7 cellular contexts compared by ENCODE assay signal in the genomic region with DNA sequence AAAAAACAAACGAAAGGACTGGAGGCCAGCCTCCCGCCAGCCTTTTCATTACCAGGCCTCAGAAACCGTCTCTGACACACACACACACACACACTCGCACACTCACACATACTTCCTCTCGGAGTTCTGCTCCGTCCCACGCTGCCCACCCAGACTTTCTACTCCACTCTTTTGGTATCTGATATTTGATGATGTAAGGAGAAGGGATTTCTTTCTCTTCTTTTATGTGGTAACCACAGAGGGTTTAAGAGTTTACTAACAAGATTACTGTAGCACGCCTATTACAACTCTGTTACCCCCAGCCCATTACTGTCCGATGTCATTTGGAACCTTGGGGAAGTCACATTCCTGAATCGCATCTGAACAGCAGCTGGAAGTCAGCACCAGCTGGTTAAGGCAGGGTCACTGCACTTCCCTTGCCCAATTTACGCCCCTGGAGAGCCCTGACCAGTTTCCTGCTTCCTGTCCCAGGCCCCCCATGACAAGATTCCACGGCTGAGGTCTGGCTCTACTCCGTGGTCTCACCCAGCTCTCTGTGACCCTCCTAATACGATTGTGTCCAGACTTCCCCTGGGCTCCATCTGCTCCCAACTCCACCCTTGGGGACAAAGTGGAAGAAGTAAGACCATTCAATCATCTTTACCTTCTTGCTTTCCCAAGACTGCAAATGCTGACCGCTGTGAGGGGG. TPM values are rescaled to one million over a fixed set of nuclear protein-coding genes. Genes with fewer than 3 reads are reported as not detected.
A peak's percentile ranks its signal among the peaks of the same experiment; 100 is the strongest.
DNase-seq lines count a peak whose midpoint lies in the region; ATAC-seq and TF ChIP-seq lines count a peak whose summit lies in the region.

No MANE protein-coding gene starts in this region.

- peak; percentile 31 for DNase-seq in activated naive CD4-positive, alpha-beta T cell treated with anti-CD3 and anti-CD28 coated beads for 36 hours
- DNase-seq in right atrium auricular region (ENCODE audit: low spot score) (no peak), skeletal muscle cell (ENCODE audit: low read depth) (no peak), T1000 (lab: John Stamatoyannopoulos, UW) (no peak)

- TF ChIP-seq CTCF in right atrium auricular region (IDR thresholded peaks at IDR 0.05) = no peak

- H3K36me3 ChIP-seq in right atrium auricular region = no peaks in the 10 kb centered on the region

- H3K4me1 ChIP-seq in right atrium auricular region = peaks cover 0 to 69% of the 10 kb centered on the region in 2 donors

- no peak overlapping the region for H3K27ac Mint-ChIP-seq in IgD-negative memory B cell
- H3K27ac Mint-ChIP-seq in activated naive CD4-positive, alpha-beta T cell treated with anti-CD3 and anti-CD28 coated beads for 36 hours = no peak overlapping the region

- H3K4me3 ChIP-seq in right atrium auricular region (peak overlapping the region; percentile 52 to 73), skeletal muscle cell (ENCODE audit: low read depth, low read length) (peak overlapping the region; percentile 58)

- ATAC-seq in GM19467 (IDR thresholded peaks at IDR 0.05; ENCODE audit: unreplicated experiment) = no peak
- no peak for ATAC-seq in GM21737 (IDR thresholded peaks at IDR 0.05; ENCODE audit: unreplicated experiment)

- H3K27me3 ChIP-seq in right atrium auricular region = no peaks in the 10 kb centered on the region

- peaks cover 0 to 7% (median 0%) of the 10 kb centered on the region in 3 donors for H3K9me3 Mint-ChIP-seq in IgD-negative memory B cell
- no peaks in the 10 kb centered on the region for H3K9me3 Mint-ChIP-seq in activated naive CD4-positive, alpha-beta T cell treated with anti-CD3 and anti-CD28 coated beads for 36 hours

- CTCF ChIA-PET in activated naive CD4-positive, alpha-beta T cell treated with anti-CD3 and anti-CD28 coated beads for 36 hours (lab: Charles Lee) = no interaction called here

- H3K27ac ChIP-seq in right atrium auricular region = peak overlapping the region; percentile 81 to 90

- intact Hi-C loops in activated naive CD4-positive, alpha-beta T cell treated with anti-CD3 and anti-CD28 coated beads for 36 hours (cut with micrococcal nuclease) = no loop called here

- H3K36me3 Mint-ChIP-seq in IgD-negative memory B cell = peaks cover 2% of the 10 kb centered on the region
- H3K36me3 Mint-ChIP-seq in activated naive CD4-positive, alpha-beta T cell treated with anti-CD3 and anti-CD28 coated beads for 36 hours (ENCODE audit: low read depth) = no peaks in the 10 kb centered on the region

- H3K9me3 ChIP-seq in right atrium auricular region = no peaks in the 10 kb centered on the region

- H3K27me3 Mint-ChIP-seq in IgD-negative memory B cell = peaks cover 38% of the 10 kb centered on the region
- peaks cover 54% of the 10 kb centered on the region for H3K27me3 Mint-ChIP-seq in activated naive CD4-positive, alpha-beta T cell treated with anti-CD3 and anti-CD28 coated beads for 36 hours (ENCODE audit: low read depth)

- peaks cover 6 to 17% (median 10%) of the 10 kb centered on the region in 3 donors for H3K4me1 Mint-ChIP-seq in IgD-negative memory B cell
- peaks cover 15% of the 10 kb centered on the region for H3K4me1 Mint-ChIP-seq in activated naive CD4-positive, alpha-beta T cell treated with anti-CD3 and anti-CD28 coated beads for 36 hours (ENCODE audit: low read depth)

- H3K4me3 Mint-ChIP-seq in IgD-negative memory B cell = peak overlapping the region; percentile 3 to 96 (median 86)
- peak overlapping the region; percentile 73 for H3K4me3 Mint-ChIP-seq in activated naive CD4-positive, alpha-beta T cell treated with anti-CD3 and anti-CD28 coated beads for 36 hours

RNA-seq across cellular contexts. Expression of a gene that starts 1.1 kb away (rescaled TPM):
- polyA plus RNA-seq in IgD-negative memory B cell = not detected
- total RNA-seq in activated naive CD4-positive, alpha-beta T cell treated with anti-CD3 and anti-CD28 coated beads for 36 hours = not detected
- 10 to 100 TPM in 1 of 2 donors, 1 to 10 TPM in 1; 9.2 to 10.5 TPM for total RNA-seq in right atrium auricular region

RNA-seq across cellular contexts. Expression of a gene that starts 33.2 kb away (rescaled TPM):
- 38.4 TPM for polyA plus RNA-seq in IgD-negative memory B cell
- 10 to 100 TPM; 22.1 TPM for total RNA-seq in activated naive CD4-positive, alpha-beta T cell treated with anti-CD3 and anti-CD28 coated beads for 36 hours
- 10 to 100 TPM; 16.6 to 21.8 TPM for total RNA-seq in right atrium auricular region

RNA-seq across cellular contexts. Expression of a gene that starts 57.0 kb away (rescaled TPM):
- 367 TPM for polyA plus RNA-seq in IgD-negative memory B cell
- total RNA-seq in activated naive CD4-positive, alpha-beta T cell treated with anti-CD3 and anti-CD28 coated beads for 36 hours = 100 to 1,000 TPM; 167 to 179 TPM
- total RNA-seq in right atrium auricular region = 100 to 1,000 TPM; 397 to 767 TPM

Comparison
In these comparisons a context has a peak if more than half of its experiments do, and no peak if none do; other contexts are left out.
1. RNA of a gene that starts 1.1 kb away (total RNA-seq): 9.2 to 10.5 TPM in right atrium auricular region; not detected in activated naive CD4-positive, alpha-beta T cell treated with anti-CD3 and anti-CD28 coated beads for 36 hours; every median in the first group is over 10 times any median in the second.